In the genomic region with DNA sequence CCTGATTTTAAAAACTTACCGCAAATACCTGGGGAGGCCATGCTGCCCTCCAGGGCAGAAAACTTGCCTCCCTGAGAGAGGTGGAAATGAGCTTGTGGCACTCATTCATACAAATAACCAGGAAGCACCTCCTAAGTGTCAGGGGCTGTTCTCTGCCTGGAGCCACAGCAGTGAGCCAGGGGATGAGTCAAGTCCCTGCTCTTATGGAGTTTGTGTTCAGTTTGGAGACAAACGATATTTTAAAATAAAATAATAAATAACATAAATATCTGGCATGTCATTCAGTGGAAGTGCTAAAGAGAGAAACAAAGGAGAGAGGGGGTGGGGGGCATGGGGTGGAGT, we compare ENCODE assay signal across 19 cellular contexts.
"Had no signal": no experiment of that assay in that cellular context is flagged by ENCODE, and none has a peak within 500 bp of the region (broad histone marks: within the 10 kb centered on the region; RNA-seq: fewer than 3 reads in every experiment).

No MANE protein-coding gene starts in this region.

- H3K4me1 ChIP-seq: ascending aorta, breast epithelium, esophagus muscularis mucosa, tibial nerve had no signal

- H3K36me3 ChIP-seq: ascending aorta, breast epithelium, esophagus muscularis mucosa, tibial nerve had no signal

- H3K9me3 ChIP-seq: breast epithelium had no signal

- DNase-seq: activated CD4-positive, alpha-beta T cell treated with anti-CD3 and anti-CD28 coated beads, Interleukin-2, amount 50 U/mL, for 4 hours; activated effector memory CD4-positive, alpha-beta T cell treated with anti-CD3 and anti-CD28 coated beads, Interleukin-2, amount 50 U/mL, for 16 hours; activated naive CD4-positive, alpha-beta T cell treated with anti-CD3 and anti-CD28 coated beads, Interleukin-2, amount 50 U/mL, for 16 hours; activated T-cell treated with anti-CD3 and anti-CD28 coated beads, Interleukin-2, amount 50 U/mL, for 72 hours; effector CD4-positive, alpha-beta T cell; immature natural killer cell; left cardiac atrium; mesendoderm; nucleus accumbens; retina; stimulated activated CD4-positive, alpha-beta T cell treated with anti-CD3 and anti-CD28 coated beads, Interleukin-2, amount 100 ng/mL, for 24 hours; stimulated activated naive CD8-positive, alpha-beta T cell treated with anti-CD3 and anti-CD28 coated beads, Interleukin-15, Interleukin-2, amounts not matched to agents 100 U/mL and 50 U/mL, for 24 hours; substantia nigra; T-helper 2 cell had no signal

- H3K27me3 ChIP-seq: ascending aorta, breast epithelium, tibial nerve had no signal

- H3K4me3 ChIP-seq: ascending aorta, breast epithelium, esophagus muscularis mucosa, tibial nerve had no signal

- H3K27ac ChIP-seq: ascending aorta, breast epithelium, esophagus muscularis mucosa, tibial nerve had no signal

- ATAC-seq: activated T-cell treated with anti-CD3 and anti-CD28 coated beads, Interleukin-2, amount 50 U/mL, for 72 hours; natural killer cell treated with Interleukin-12 subunit alpha and Interleukin-12 subunit beta and Interleukin-15 and Interleukin-18, amount 100 ng/mL, for 72 hours; stimulated activated naive CD8-positive, alpha-beta T cell treated with anti-CD3 and anti-CD28 coated beads, Interleukin-15, Interleukin-2, amounts not matched to agents 100 U/mL and 50 U/mL, for 24 hours had no signal
